ENCODE assay signal across 9 cellular contexts in the genomic region with DNA sequence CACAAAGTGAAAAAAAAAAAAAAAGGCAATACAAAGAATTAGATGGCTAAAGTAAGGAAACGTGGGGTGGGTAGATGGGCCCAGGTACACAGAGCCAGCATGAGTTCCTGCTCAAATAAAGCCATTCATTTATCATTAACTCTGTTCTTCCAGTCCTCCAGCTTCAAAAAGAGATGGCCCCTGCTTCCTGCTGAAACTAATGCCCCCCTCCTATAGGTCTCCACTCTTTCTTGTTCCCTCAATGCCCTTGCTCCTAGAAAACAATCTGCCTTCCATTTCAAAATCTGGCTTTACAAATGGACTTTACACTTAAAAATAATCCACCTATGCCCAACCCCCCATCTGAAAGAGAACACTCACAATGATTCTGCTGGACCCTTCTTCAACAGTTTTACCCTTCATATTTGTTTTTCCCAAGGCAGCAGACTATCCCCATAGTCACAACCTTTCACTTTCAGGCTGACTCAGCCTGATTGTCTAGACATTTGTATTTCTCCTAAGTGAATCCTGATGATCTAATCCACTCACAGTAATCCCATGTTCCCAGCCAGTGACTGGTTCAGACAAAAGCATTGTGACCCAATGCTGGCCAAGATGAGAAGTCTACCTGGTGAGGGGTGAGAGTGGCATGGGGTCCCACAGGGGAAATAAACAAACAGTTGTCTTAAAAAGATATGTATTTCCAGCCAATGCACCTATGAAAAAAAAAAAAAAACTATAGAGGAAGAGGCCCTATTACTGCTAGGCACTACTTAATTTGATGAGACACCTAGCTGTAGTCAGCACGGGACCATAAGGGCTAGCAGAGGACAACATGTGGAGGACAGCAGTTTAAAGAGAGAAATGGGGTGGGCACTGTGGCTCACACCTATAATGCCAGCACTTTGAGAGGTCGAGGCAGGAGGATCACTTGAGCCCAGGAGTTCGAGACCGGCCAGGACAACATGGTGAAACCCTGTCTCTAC.
A peak's percentile ranks its signal among the peaks of the same experiment; 100 is the strongest.
DNase-seq lines count a peak whose midpoint lies in the region; ATAC-seq and TF ChIP-seq lines count a peak whose summit lies in the region.
"Had no signal": no experiment of that assay in that cellular context is flagged by ENCODE, and none has a peak within 500 bp of the region (broad histone marks: within the 10 kb centered on the region; RNA-seq: fewer than 3 reads in every experiment).

No MANE protein-coding gene starts in this region.

- no peak for TF ChIP-seq CTCF in type B pancreatic cell (conservative IDR thresholded peaks at IDR 0.05)

- peaks cover 32% of the 10 kb centered on the region for H3K4me1 Mint-ChIP-seq in activated naive CD4-positive, alpha-beta T cell treated with anti-CD3 and anti-CD28 coated beads, Interleukin-2, amount 50 U/mL, for 24 hours
- peaks cover 15% of the 10 kb centered on the region for H3K4me1 Mint-ChIP-seq in activated T-helper 17 cell treated with anti-CD3 and anti-CD28 coated beads, Interleukin-2, amount 50 U/mL, for 72 hours
- peaks cover 16% of the 10 kb centered on the region for H3K4me1 Mint-ChIP-seq in type B pancreatic cell (ENCODE audit: unreplicated experiment)

- H3K27ac Mint-ChIP-seq in activated naive CD4-positive, alpha-beta T cell treated with anti-CD3 and anti-CD28 coated beads, Interleukin-2, amount 50 U/mL, for 24 hours, result peak overlapping the region; percentile 66
- H3K27ac Mint-ChIP-seq in activated T-helper 17 cell treated with anti-CD3 and anti-CD28 coated beads, Interleukin-2, amount 50 U/mL, for 72 hours, result peak overlapping the region; percentile 93
- peak overlapping the region; percentile 48 for H3K27ac Mint-ChIP-seq in type B pancreatic cell

- ATAC-seq in activated T-helper 17 cell treated with anti-CD3 and anti-CD28 coated beads, Interleukin-2, amount 50 U/mL, for 72 hours (replicated peaks), result peak; percentile 57
- ATAC-seq in HG02588 (IDR thresholded peaks at IDR 0.05; ENCODE audit: unreplicated experiment), result no peak

- H3K36me3 Mint-ChIP-seq in activated naive CD4-positive, alpha-beta T cell treated with anti-CD3 and anti-CD28 coated beads, Interleukin-2, amount 50 U/mL, for 24 hours, result peaks cover 27% of the 10 kb centered on the region
- H3K36me3 Mint-ChIP-seq in activated T-helper 17 cell treated with anti-CD3 and anti-CD28 coated beads, Interleukin-2, amount 50 U/mL, for 72 hours (ENCODE audit: low read depth), result peaks cover 100% of the 10 kb centered on the region
- peaks cover 58% of the 10 kb centered on the region for H3K36me3 Mint-ChIP-seq in type B pancreatic cell

- no peaks in the 10 kb centered on the region for H3K27me3 Mint-ChIP-seq in activated naive CD4-positive, alpha-beta T cell treated with anti-CD3 and anti-CD28 coated beads, Interleukin-2, amount 50 U/mL, for 24 hours
- no peaks in the 10 kb centered on the region for H3K27me3 Mint-ChIP-seq in activated T-helper 17 cell treated with anti-CD3 and anti-CD28 coated beads, Interleukin-2, amount 50 U/mL, for 72 hours
- H3K27me3 Mint-ChIP-seq in type B pancreatic cell, result no peaks in the 10 kb centered on the region

- no peaks in the 10 kb centered on the region for H3K9me3 Mint-ChIP-seq in activated naive CD4-positive, alpha-beta T cell treated with anti-CD3 and anti-CD28 coated beads, Interleukin-2, amount 50 U/mL, for 24 hours
- H3K9me3 Mint-ChIP-seq in activated T-helper 17 cell treated with anti-CD3 and anti-CD28 coated beads, Interleukin-2, amount 50 U/mL, for 72 hours, result no peaks in the 10 kb centered on the region
- no peaks in the 10 kb centered on the region for H3K9me3 Mint-ChIP-seq in type B pancreatic cell

- no peak overlapping the region for H3K4me3 Mint-ChIP-seq in activated naive CD4-positive, alpha-beta T cell treated with anti-CD3 and anti-CD28 coated beads, Interleukin-2, amount 50 U/mL, for 24 hours
- H3K4me3 Mint-ChIP-seq in activated T-helper 17 cell treated with anti-CD3 and anti-CD28 coated beads, Interleukin-2, amount 50 U/mL, for 72 hours, result no peak overlapping the region
- H3K4me3 Mint-ChIP-seq in type B pancreatic cell, result no peak overlapping the region

- intact Hi-C loops in head of caudate nucleus (cut with DNase I), result no loop called here

- DNase-seq in activated naive CD4-positive, alpha-beta T cell (lab: John Stamatoyannopoulos, UW), result no peak
- DNase-seq in iris pigment epithelial cell (ENCODE audit: low read depth) (peak; percentile 96), type B pancreatic cell (ENCODE audit: extremely low spot score, unreplicated experiment) (no peak), NAMALWA (ENCODE audit: low spot score) (no peak), head of caudate nucleus (no peak)
- DNase-seq: spleen had no signal
